30 cellular contexts compared by ENCODE assay signal in the genomic region with DNA sequence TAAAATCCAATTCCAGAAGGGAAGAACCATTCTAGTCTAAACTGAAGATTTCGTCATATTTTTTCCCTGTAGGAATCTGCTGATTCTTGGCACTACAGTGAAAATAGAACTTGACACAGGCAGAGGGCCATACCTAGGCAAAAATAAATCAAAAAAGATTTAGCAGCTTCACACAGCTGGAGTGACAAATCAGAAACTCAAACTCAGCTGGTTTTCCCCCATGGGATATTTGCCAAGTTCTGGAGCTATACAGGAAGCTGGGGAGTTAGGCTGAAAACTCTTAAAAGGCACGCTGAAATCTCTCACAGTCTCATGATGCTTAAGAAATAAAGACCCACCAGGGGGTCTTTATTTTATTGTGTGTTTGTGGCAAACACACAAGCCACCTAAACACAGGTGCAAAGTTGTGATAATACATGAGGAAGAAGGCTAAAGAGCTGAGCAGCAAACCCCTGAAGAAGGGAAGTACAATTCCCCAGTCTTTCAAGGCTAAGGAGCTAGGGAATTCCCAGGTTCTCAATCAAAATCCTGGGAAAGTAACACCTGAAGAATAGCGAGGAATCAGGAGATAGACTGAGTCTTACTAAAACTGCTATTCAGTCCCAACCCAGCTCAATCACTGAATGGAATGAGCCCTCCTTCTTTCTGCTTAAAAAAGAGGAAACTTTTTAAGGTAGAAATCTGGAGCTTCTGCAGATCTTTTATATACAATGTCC. TPM values are rescaled to one million over a fixed set of nuclear protein-coding genes. Genes with fewer than 3 reads are reported as not detected.
DNase-seq lines count a peak whose midpoint lies in the region; ATAC-seq and TF ChIP-seq lines count a peak whose summit lies in the region.
"Had no signal": no experiment of that assay in that cellular context is flagged by ENCODE, and none has a peak within 500 bp of the region (broad histone marks: within the 10 kb centered on the region; RNA-seq: fewer than 3 reads in every experiment).

No MANE protein-coding gene starts in this region.

- TF ChIP-seq CTCF in brain microvascular endothelial cell (IDR thresholded peaks at IDR 0.05; ENCODE audit: low read depth, low read length, missing control alignments): no peak

- no peak overlapping the region for H3K4me3 ChIP-seq in Jurkat, Clone E6-1 (ENCODE audit: low read length)
- H3K4me3 ChIP-seq in brain microvascular endothelial cell (ENCODE audit: low read depth, low read length): no peak overlapping the region
- H3K4me3 ChIP-seq: breast epithelium, dorsolateral prefrontal cortex, sigmoid colon, tibial nerve had no signal

- no peaks in the 10 kb centered on the region for H3K27me3 ChIP-seq in brain microvascular endothelial cell (replicated peaks)
- H3K27me3 ChIP-seq: sigmoid colon, tibial nerve had no signal

- in situ Hi-C loops in brain microvascular endothelial cell (cut with HindIII; ENCODE audit: low pct_ligation_motif_present, low sequenced_read_pairs): no loop called here

- H3K27ac ChIP-seq in brain microvascular endothelial cell: no peak overlapping the region
- H3K27ac ChIP-seq: breast epithelium, dorsolateral prefrontal cortex, sigmoid colon, tibial nerve, VCaP had no signal

- H3K36me3 ChIP-seq in brain microvascular endothelial cell (replicated peaks): no peaks in the 10 kb centered on the region
- H3K36me3 ChIP-seq: breast epithelium, sigmoid colon, tibial nerve had no signal

- no peak for ATAC-seq in HG02885 (IDR thresholded peaks at IDR 0.05; ENCODE audit: poor library complexity, unreplicated experiment)
- ATAC-seq: natural killer cell had no signal

- DNase-seq in EH (ENCODE audit: low read depth) (peak; percentile 1), dermis microvascular lymphatic vessel endothelial cell (ENCODE audit: low read depth in 2 of 2) (peak; percentile 0 to 21), iris pigment epithelial cell (ENCODE audit: low read depth) (peak; percentile 3), NCI-H748 (lab: John Stamatoyannopoulos, UW; ENCODE audit: unreplicated experiment) (no peak), SK-N-DZ (ENCODE audit: low spot score) (no peak), brain microvascular endothelial cell (no peak)
- DNase-seq in Jurkat, Clone E6-1 (ENCODE audit: low read depth, low spot score): peak; percentile 2
- DNase-seq: activated CD4-positive, alpha-beta T cell treated with anti-CD3 and anti-CD28 coated beads, Interleukin-2, amount 10 ng/mL, durations not matched to agents 7 days and 5 days; CD4-positive, alpha-beta memory T cell; DMS153; dorsolateral prefrontal cortex; H9; Kasumi-1; natural killer cell; NCI-H1092 treated with DMSO at 0.1 percent for 48 hours; NCI-H2171 treated with DMSO at 0.1 percent for 48 hours; NCI-H774; OCI-M1; posterior cingulate gyrus; SHP77 treated with DMSO at 0.1 percent for 48 hours; sigmoid colon; stimulated activated CD4-positive, alpha-beta T cell treated with anti-CD3 and anti-CD28 coated beads, Interleukin-1b, Interleukin-23, amount 100 ng/mL, for 48 hours had no signal

RNA-seq across cellular contexts. Expression of gene BEND2, which starts 32.1 kb away (rescaled TPM):
- polyA plus RNA-seq in Jurkat, Clone E6-1 (2012; ENCODE audit: insufficient read depth, insufficient read length): not detected
- not detected in 2 replicates for total RNA-seq in dermis microvascular lymphatic vessel endothelial cell
- not detected in 2 replicates for polyA plus RNA-seq in SK-N-DZ (2014; cell fraction: cytosol; rRNA removed)
- polyA plus RNA-seq in SK-N-DZ (2014; cell fraction: nucleus; rRNA removed): not detected in 2 replicates
- total RNA-seq: activated CD4-positive, alpha-beta T cell treated with anti-CD3 and anti-CD28 coated beads, Interleukin-2, amount 10 ng/mL, durations not matched to agents 7 days and 5 days; activated T-helper 2 cell treated with anti-CD3 and anti-CD28 coated beads, Interferon-gamma antibody, Interleukin-2, Interleukin-4, amounts not matched to agents 10 μg/mL and 5 μg/mL and 100 μg/mL, durations not matched to agents 14 hours and 24 hours and 36 hours; breast epithelium; CD4-positive, alpha-beta memory T cell; dorsolateral prefrontal cortex; epithelial cell of proximal tubule; glomerular endothelial cell; H9; sigmoid colon; T-helper 1 cell treated with Interleukin-12 subunit alpha and Interleukin-12 subunit beta and Interleukin-4 antibody, amounts not matched to agents 30 ng/mL and 1 ng/mL, for 36 hours had no signal
- polyA plus RNA-seq: CD4-positive, alpha-beta memory T cell; sigmoid colon had no signal

Comparison
In these comparisons a context has a peak if more than half of its experiments do, and no peak if none do; other contexts are left out.
1. DNase-seq: peak in EH (single experiment), Jurkat, Clone E6-1 (single experiment), dermis microvascular lymphatic vessel endothelial cell (2 of 2) and iris pigment epithelial cell (single experiment); none in NCI-H748 (single experiment), SK-N-DZ (single experiment) and brain microvascular endothelial cell (single experiment).